9 cellular contexts compared by ENCODE assay signal in genomic region chrX:122245943-122246342, GRCh38.
"Had no signal": no experiment of that assay in that cellular context is flagged by ENCODE, and none has a peak within 500 bp of the region (broad histone marks: within the 10 kb centered on the region; RNA-seq: fewer than 3 reads in every experiment).

No MANE protein-coding gene starts in this region.

- H3K4me1 Mint-ChIP-seq: IgD-negative memory B cell had no signal

- H3K9ac ChIP-seq: KMS-11 had no signal

- H3K4me3 Mint-ChIP-seq: IgD-negative memory B cell had no signal

- H3K27me3 Mint-ChIP-seq: IgD-negative memory B cell had no signal

- FAIRE-seq: HepG2, HTR-8/SVneo, K562 had no signal

- ATAC-seq: HepG2, K562 had no signal

- H3K36me3 Mint-ChIP-seq: IgD-negative memory B cell had no signal

- H3K4me3 ChIP-seq: K562 had no signal

- DNase-seq: IMR-90, KBM-7, KG1 had no signal

- H3K27ac ChIP-seq: HL-60, KMS-11 had no signal

- H3K27ac Mint-ChIP-seq: IgD-negative memory B cell had no signal

- H3K4me2 ChIP-seq: KMS-11 had no signal
